1 cellular context compared by ENCODE assay signal in genomic region chr13:110641055-110642015, GRCh38.
TF ChIP-seq lines count a peak whose summit lies in the region.

No MANE protein-coding gene starts in this region.

TF ChIP-seq in SK-N-SH treated with all-trans-retinoic acid at 6 μM for 48 hours, 23 proteins besides CTCF, POLR2A, EP300 and RAD21 (continued from another document):
- TF ChIP-seq TSHZ2 (CRISPR knock-in tag; IDR thresholded peaks at IDR 0.05): no peak
- TF ChIP-seq, protein P1, sequence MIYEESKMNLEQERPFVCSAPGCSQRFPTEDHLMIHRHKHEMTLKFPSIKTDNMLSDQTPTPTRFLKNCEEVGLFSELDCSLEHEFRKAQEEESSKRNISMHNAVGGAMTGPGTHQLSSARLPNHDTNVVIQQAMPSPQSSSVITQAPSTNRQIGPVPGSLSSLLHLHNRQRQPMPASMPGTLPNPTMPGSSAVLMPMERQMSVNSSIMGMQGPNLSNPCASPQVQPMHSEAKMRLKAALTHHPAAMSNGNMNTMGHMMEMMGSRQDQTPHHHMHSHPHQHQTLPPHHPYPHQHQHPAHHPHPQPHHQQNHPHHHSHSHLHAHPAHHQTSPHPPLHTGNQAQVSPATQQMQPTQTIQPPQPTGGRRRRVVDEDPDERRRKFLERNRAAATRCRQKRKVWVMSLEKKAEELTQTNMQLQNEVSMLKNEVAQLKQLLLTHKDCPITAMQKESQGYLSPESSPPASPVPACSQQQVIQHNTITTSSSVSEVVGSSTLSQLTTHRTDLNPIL (CRISPR knock-in tag; IDR thresholded peaks at IDR 0.05; ENCODE audit: low read depth): no peak
TF ChIP-seq in SK-N-SH treated with all-trans-retinoic acid at 6 μM for 48 hours: peak in this region for 0.
